ENCODE assay signal across 3 cellular contexts in genomic region chr5:139880416-139881144, GRCh38.
A peak's percentile ranks its signal among the peaks of the same experiment; 100 is the strongest.
TF ChIP-seq lines count a peak whose summit lies in the region.

No MANE protein-coding gene starts in this region.

TF ChIP-seq in SK-N-SH, 30 proteins besides CTCF, POLR2A, EP300 and RAD21:
- no peak for TF ChIP-seq IRF3 (IDR thresholded peaks at IDR 0.05; ENCODE audit: low read depth, low read length)
- TF ChIP-seq TAF1 (IDR thresholded peaks at IDR 0.05; ENCODE audit: borderline replicate concordance, low read depth, low read length), result no peak
- TF ChIP-seq GATA2 (CRISPR knock-in tag; IDR thresholded peaks at IDR 0.05), result peak; percentile 82

TF ChIP-seq in SK-N-SH treated with all-trans-retinoic acid at 6 μM for 48 hours, 23 proteins besides CTCF, POLR2A, EP300 and RAD21 (continued from another document):
- TF ChIP-seq TCF4 (CRISPR knock-in tag; IDR thresholded peaks at IDR 0.05; ENCODE audit: borderline replicate concordance) (no peak; the same call in 1 of the 2 replicates), POU6F1 (CRISPR knock-in tag; IDR thresholded peaks at IDR 0.05; ENCODE audit: borderline replicate concordance, low read depth) (no peak), CREB5 (CRISPR knock-in tag; IDR thresholded peaks at IDR 0.05; ENCODE audit: low read depth) (no peak), TSHZ2 (CRISPR knock-in tag; IDR thresholded peaks at IDR 0.05) (no peak), ZFP30 (CRISPR knock-in tag; IDR thresholded peaks at IDR 0.05) (no peak), ZNF565 (CRISPR knock-in tag; conservative IDR thresholded peaks at IDR 0.05; ENCODE audit: low read depth) (no peak), ZNF70 (CRISPR knock-in tag; IDR thresholded peaks at IDR 0.05) (no peak)
TF ChIP-seq in SK-N-SH treated with all-trans-retinoic acid at 6 μM for 48 hours: peak in this region for 0.

TF ChIP-seq in H1, 55 proteins besides CTCF, POLR2A, EP300 and RAD21:
- TF ChIP-seq MAX (IDR thresholded peaks at IDR 0.05) (no peak), GABPA (IDR thresholded peaks at IDR 0.05; ENCODE audit: borderline replicate concordance, insufficient read depth, low read length) (no peak), JUN (IDR thresholded peaks at IDR 0.05; ENCODE audit: low read depth, low read length) (no peak)
